In genomic region chr20:36093025-36093803, GRCh38 we compare ENCODE assay signal across 8 cellular contexts.
DNase-seq lines count a peak whose midpoint lies in the region; ATAC-seq, FAIRE-seq and TF ChIP-seq lines count a peak whose summit lies in the region.

No MANE protein-coding gene starts in this region.

- TF ChIP-seq CTCF in osteoblast (IDR thresholded peaks at IDR 0.05; ENCODE audit: extremely low read depth, low read depth, low read length) = no peak

- H3K4me1 ChIP-seq in osteoblast (ENCODE audit: insufficient read depth, low read length) = peaks cover 22% of the 10 kb centered on the region

- peaks cover 2% of the 10 kb centered on the region for H3K79me2 ChIP-seq in osteoblast (ENCODE audit: insufficient read depth, low read length)

- peaks cover 14% of the 10 kb centered on the region for H3K27me3 ChIP-seq in osteoblast (ENCODE audit: insufficient read depth, low read length)

- H3K4me3 ChIP-seq in osteoblast (ENCODE audit: insufficient read depth, low read length) = peak overlapping the region; percentile 82

- H3K27ac ChIP-seq in osteoblast (ENCODE audit: low read depth, low read length) = peak overlapping the region; percentile 2

- DNase-seq in GM03348 (ENCODE audit: low spot score) = peak; percentile 41
- peak; percentile 63 for DNase-seq in NCI-H69 (lab: John Stamatoyannopoulos, UW)
- DNase-seq in activated gamma-delta T cell treated with anti-CD3 and anti-CD28 coated beads, Interleukin-2, amount 50 U/mL, for 16 hours (ENCODE audit: low read depth) = peak; percentile 4
- peak; percentile 40 to 46 for DNase-seq in frontal cortex (ENCODE audit: low spot score in 2 of 2)
- DNase-seq in osteoblast (ENCODE audit: insufficient read length, low spot score, missing footprints) = no peak

- H3K9me3 ChIP-seq in osteoblast (ENCODE audit: low read depth, low read length) = no peaks in the 10 kb centered on the region

- FAIRE-seq in frontal cortex (lab: Jason Lieb, UNC) = no peak

- no peaks in the 10 kb centered on the region for H4K20me1 ChIP-seq in osteoblast (ENCODE audit: insufficient read depth, low read length)

- H2AFZ ChIP-seq in osteoblast (ENCODE audit: low read length) = peak overlapping the region; percentile 79

- no peak for ATAC-seq in HG03520 (IDR thresholded peaks at IDR 0.05; ENCODE audit: unreplicated experiment)
- no peak for ATAC-seq in GM18868 (IDR thresholded peaks at IDR 0.05; ENCODE audit: unreplicated experiment)
- ATAC-seq in GM18861 (IDR thresholded peaks at IDR 0.05; ENCODE audit: unreplicated experiment) = no peak

- peak overlapping the region; percentile 96 for H3K4me2 ChIP-seq in osteoblast (ENCODE audit: insufficient read depth, low read length)

- no peaks in the 10 kb centered on the region for H3K36me3 ChIP-seq in osteoblast (ENCODE audit: insufficient read depth, low read length)
